ENCODE assay signal across 14 cellular contexts in genomic region chr12:127230843-127231260, GRCh38.
DNase-seq lines count a peak whose midpoint lies in the region; ATAC-seq and TF ChIP-seq lines count a peak whose summit lies in the region.
"Had no signal": no experiment of that assay in that cellular context is flagged by ENCODE, and none has a peak within 500 bp of the region (broad histone marks: within the 10 kb centered on the region; RNA-seq: fewer than 3 reads in every experiment).

No MANE protein-coding gene starts in this region.

- in situ Hi-C loops in GM13977 (cut with MboI; ENCODE audit: low pct_unique_long_range_greater_than_20kb, low sequenced_read_pairs, unreplicated experiment): no loop called here

- H3K4me3 ChIP-seq in ACC112 (ENCODE audit: low read depth, low read length): peak overlapping the region; percentile 27; the same call in 1 of the 2 replicates
- no peak overlapping the region for H3K4me3 ChIP-seq in foreskin fibroblast (ENCODE audit: low read depth in 1 of 2, low read length in 2 of 2)

- peak overlapping the region; percentile 62 for H2AFZ ChIP-seq in ACC112 (ENCODE audit: low read length, unreplicated experiment)

- H3K36me3 ChIP-seq in ACC112 (ENCODE audit: insufficient read depth, low read length): no peaks in the 10 kb centered on the region; the same call in 1 of the 2 replicates

- ATAC-seq in left cardiac atrium: no peak
- ATAC-seq: natural killer cell had no signal

- H3K79me2 ChIP-seq in ACC112 (ENCODE audit: control insufficient read depth, insufficient read depth, low read length, unreplicated experiment): no peaks in the 10 kb centered on the region

- TF ChIP-seq CTCF in foreskin fibroblast (IDR thresholded peaks at IDR 0.05; ENCODE audit: low read depth, low read length): no peak
- no peak for TF ChIP-seq CTCF in GM13977 (IDR thresholded peaks at IDR 0.05; ENCODE audit: extremely low read depth, insufficient read depth, missing control alignments)

- H3K27me3 ChIP-seq in ACC112 (ENCODE audit: insufficient read depth, low read length): no peaks in the 10 kb centered on the region

- peak; percentile 17 for DNase-seq in GOT3 (lab: John Stamatoyannopoulos, UW)
- DNase-seq in T1000 (lab: John Stamatoyannopoulos, UW): peak; percentile 78
- DNase-seq in foreskin fibroblast: peak; percentile 98
- DNase-seq in NCI-H526 (lab: John Stamatoyannopoulos, UW): no peak
- DNase-seq in left cardiac atrium: no peak
- no peak for DNase-seq in GM13977 (ENCODE audit: low spot score)
- DNase-seq in COR-L47 (lab: John Stamatoyannopoulos, UW): no peak
- DNase-seq: activated CD4-positive, alpha-beta T cell treated with anti-CD3 and anti-CD28 coated beads, Interleukin-2, amount 10 ng/mL, durations not matched to agents 24 days and 14 days; CD4-positive, alpha-beta T cell; effector memory CD4-positive, alpha-beta T cell; natural killer cell; NCI-H2081 treated with DMSO at 0.1 percent for 48 hours; SHP77 had no signal

- peaks cover 20% of the 10 kb centered on the region for H3K4me1 ChIP-seq in ACC112 (ENCODE audit: control insufficient read depth, insufficient read depth, low read length, unreplicated experiment)

- H3K27ac ChIP-seq in ACC112 (ENCODE audit: low read depth, low read length): peak overlapping the region; percentile 96

- intact Hi-C loops in left cardiac atrium (cut with DNase I): no loop called here

Comparison
In these comparisons a context has a peak if more than half of its experiments do, and no peak if none do; other contexts are left out.
1. DNase-seq: peak in GOT3 (single experiment), T1000 (single experiment) and foreskin fibroblast (2 of 2); none in NCI-H526 (0 of 2), left cardiac atrium (single experiment), GM13977 (single experiment) and COR-L47 (single experiment).